Comparison of ENCODE assay signal across 22 cellular contexts in genomic region chr3:50374363-50375108, GRCh38. TPM values are rescaled to one million over a fixed set of nuclear protein-coding genes. Genes with fewer than 3 reads are reported as not detected.
DNase-seq lines count a peak whose midpoint lies in the region; ATAC-seq, FAIRE-seq and TF ChIP-seq lines count a peak whose summit lies in the region.
"Had no signal": no experiment of that assay in that cellular context is flagged by ENCODE, and none has a peak within 500 bp of the region (broad histone marks: within the 10 kb centered on the region; RNA-seq: fewer than 3 reads in every experiment).

No MANE protein-coding gene starts in this region.

- peak overlapping the region; percentile 71; the same call in 1 of the 2 replicates for H3K18ac ChIP-seq in H1 (ENCODE audit: extremely low read depth, low read length)

- H3K27ac Mint-ChIP-seq in activated T-cell treated with anti-CD3 and anti-CD28 coated beads, Interleukin-2, amount 50 U/mL, for 72 hours, result no peak overlapping the region
- H3K27ac Mint-ChIP-seq: CD8-positive, alpha-beta memory T cell had no signal

- no peaks in the 10 kb centered on the region for H3K79me2 ChIP-seq in SK-N-SH (ENCODE audit: insufficient read depth)
- H3K79me2 ChIP-seq in Karpas-422 (ENCODE audit: low read length), result no peaks in the 10 kb centered on the region
- no peaks in the 10 kb centered on the region for H3K79me2 ChIP-seq in H1 (ENCODE audit: control insufficient read depth in 1 of 2, insufficient read depth in 2 of 2, low read length in 2 of 2)

- no peaks in the 10 kb centered on the region for H3K36me3 ChIP-seq in SK-N-SH (replicated peaks in 1 of 2; ENCODE audit: control insufficient read depth in 1 of 2, insufficient read depth in 2 of 2, low read length in 1 of 2)
- no peaks in the 10 kb centered on the region for H3K36me3 ChIP-seq in Karpas-422 (ENCODE audit: insufficient read depth, low read length)
- no peaks in the 10 kb centered on the region for H3K36me3 ChIP-seq in H1 (ENCODE audit: control insufficient read depth in 2 of 4, insufficient read depth in 4 of 4, low read length in 3 of 4)

- DNase-seq in SK-N-SH (peak; percentile 63), Karpas-422 (peak; percentile 32), H1 (ENCODE audit: low read depth in 1 of 2, low spot score in 2 of 2) (no peak), retina (peak; percentile 42), NCI-H524 (lab: John Stamatoyannopoulos, UW) (no peak)
- DNase-seq in activated T-cell treated with anti-CD3 and anti-CD28 coated beads, Interleukin-2, amount 50 U/mL, for 72 hours, result no peak
- no peak for DNase-seq in stimulated activated CD4-positive, alpha-beta T cell treated with anti-CD3 and anti-CD28 coated beads, Interleukin-15, amount 100 ng/mL, for 24 hours
- DNase-seq: Calu3; CD8-positive, alpha-beta memory T cell; NCI-H1105; NCI-H146; NCI-H2029; NCI-H226; NCI-H510A treated with DMSO at 0.1 percent for 48 hours; NCI-H774; SHP77 had no signal

- TF ChIP-seq CTCF in SK-N-SH (IDR thresholded peaks at IDR 0.05), result no peak
- no peak for TF ChIP-seq CTCF in H1 (IDR thresholded peaks at IDR 0.05; ENCODE audit: control extremely low read depth in 1 of 3, insufficient read depth in 1 of 3, low read depth in 1 of 3, low read length in 3 of 3)

- POLR2A ChIA-PET in SK-N-SH (lab: Yijun Ruan, JAX) (no interaction called here), H1 (lab: Charles Lee; ENCODE audit: partially characterized antibody) (interaction anchor here (0.7 to 1.4 kb wide), 7 partner anchors 9 to 195 kb away, joined by 3 to 4 read pairs (median 3); partner anchors contain the start of gene HEMK1)

- WGBS in SK-N-SH (ENCODE audit: low lambda C conversion rate), result 66% methylated on average over 5 of the region's 18 CpGs
- 82% methylated on average over 10 of the region's 18 CpGs; no CpG with 5 or more reads in 1 of the 2 experiments for WGBS in H1 (ENCODE audit: extremely low coverage in 1 of 2, insufficient coverage in 1 of 2, insufficient read length in 1 of 2, insufficient replicate concordance in 2 of 2, low coverage in 1 of 2, low lambda C conversion rate in 2 of 2, missing lambda C conversion rate in 1 of 2), 2 experiments

- H4K91ac ChIP-seq in H1 (replicated peaks; ENCODE audit: insufficient read length, low read length), result peak overlapping the region; percentile 91

- CTCF ChIA-PET in SK-N-SH (lab: Yijun Ruan, JAX) (interaction anchor here (0.9 to 3.7 kb wide), 9 partner anchors 10 to 175 kb away, joined by 3 to 24 read pairs (median 4); no protein-coding TSS in a partner anchor), H1 (lab: Charles Lee; ENCODE audit: partially characterized antibody) (interaction anchor here (1.0 to 3.0 kb wide), 10 partner anchors 11 to 175 kb away, joined by 3 to 12 read pairs (median 6); no protein-coding TSS in a partner anchor)

- no peaks in the 10 kb centered on the region for H3K9me2 ChIP-seq in SK-N-SH
- H3K9me2 ChIP-seq in Karpas-422 (replicated peaks; ENCODE audit: insufficient read depth, low read length), result no peaks in the 10 kb centered on the region

- peak overlapping the region in 1 of 2 experiments; percentile 100; a peak in 2 of 4 replicates for H3K27ac ChIP-seq in SK-N-SH (ENCODE audit: low read depth in 2 of 2, low read length in 1 of 2)
- no peak overlapping the region for H3K27ac ChIP-seq in Karpas-422 (ENCODE audit: low read length)
- H3K27ac ChIP-seq in H1 (ENCODE audit: low read depth, low read length), result no peak overlapping the region
- H3K27ac ChIP-seq: 22Rv1, C4-2B had no signal

- H3F3A ChIP-seq in SK-N-SH (replicated peaks; ENCODE audit: insufficient read depth), result no peaks in the 10 kb centered on the region

- H4K5ac ChIP-seq in H1 (ENCODE audit: insufficient read length, low read depth, low read length), result peak overlapping the region; percentile 12

- H4K8ac ChIP-seq in H1 (ENCODE audit: extremely low read depth, insufficient read depth, low read length), result 0 out of 2 replicates have a peak overlapping the region, but pooled peaks have one; percentile 57

- H3K4me2 ChIP-seq in SK-N-SH (no peak overlapping the region), Karpas-422 (ENCODE audit: low read depth, low read length, poor library complexity, severe bottlenecking) (no peak overlapping the region), H1 (ENCODE audit: insufficient read depth in 1 of 2, low read depth in 2 of 2, low read length in 2 of 2) (no peak overlapping the region)

- H2AFZ ChIP-seq in SK-N-SH (ENCODE audit: low read depth) (no peak overlapping the region), Karpas-422 (ENCODE audit: low read length) (no peak overlapping the region), H1 (ENCODE audit: low read length) (no peak overlapping the region)

- no peaks in the 10 kb centered on the region for H3K9me3 Mint-ChIP-seq in activated T-cell treated with anti-CD3 and anti-CD28 coated beads, Interleukin-2, amount 50 U/mL, for 72 hours
- H3K9me3 Mint-ChIP-seq: CD8-positive, alpha-beta memory T cell had no signal

- TF ChIP-seq POLR2A in H1 (IDR thresholded peaks at IDR 0.05; ENCODE audit: control extremely low read depth in 1 of 2, low read depth in 2 of 2, low read length in 2 of 2), result no peak

- no peaks in the 10 kb centered on the region for H3K27me3 Mint-ChIP-seq in activated T-cell treated with anti-CD3 and anti-CD28 coated beads, Interleukin-2, amount 50 U/mL, for 72 hours (ENCODE audit: low read depth)
- H3K27me3 Mint-ChIP-seq: CD8-positive, alpha-beta memory T cell had no signal

- H3K27me3 ChIP-seq in SK-N-SH (ENCODE audit: insufficient read depth) (no peaks in the 10 kb centered on the region), Karpas-422 (ENCODE audit: low read length) (no peaks in the 10 kb centered on the region), H1 (replicated peaks in 1 of 4; ENCODE audit: control insufficient read depth in 3 of 4, extremely low read depth in 1 of 4, insufficient read depth in 3 of 4, low read length in 3 of 4) (no peaks in the 10 kb centered on the region; a peak in 1 of 7 replicates)

- FAIRE-seq in H1 (lab: Jason Lieb, UNC), result no peak
- FAIRE-seq: G401.6, GM18507, K562 had no signal

- no peak overlapping the region; the same call in 1 of the 2 replicates for H2BK15ac ChIP-seq in H1 (ENCODE audit: low read length)

- H2BK5ac ChIP-seq in H1 (ENCODE audit: low read depth, low read length), result peak overlapping the region; percentile 16; the same call in 1 of the 2 replicates

- peak overlapping the region; percentile 54 for H3K56ac ChIP-seq in H1 (replicated peaks; ENCODE audit: insufficient read length, low read depth, low read length)

- peak overlapping the region; percentile 47; the same call in 1 of the 2 replicates for H2AK5ac ChIP-seq in H1 (ENCODE audit: low read depth, low read length)

- H4K20me1 ChIP-seq in SK-N-SH (ENCODE audit: insufficient read depth) (no peaks in the 10 kb centered on the region), Karpas-422 (ENCODE audit: insufficient read depth, low read depth, low read length) (no peaks in the 10 kb centered on the region), H1 (replicated peaks in 1 of 2; ENCODE audit: control insufficient read depth in 1 of 2, insufficient read depth in 2 of 2, low read length in 2 of 2) (peaks cover 2 to 4% of the 10 kb centered on the region in 2 experiments)

- no peak for ATAC-seq in SK-N-SH treated with all-trans-retinoic acid at 6 μM for 48 hours
- ATAC-seq in activated T-cell treated with anti-CD3 and anti-CD28 coated beads, Interleukin-2, amount 50 U/mL, for 72 hours (replicated peaks in 1 of 2), result no peak
- ATAC-seq: K562 had no signal

- H3K79me1 ChIP-seq in H1 (ENCODE audit: low read depth, low read length), result no peaks in the 10 kb centered on the region

- H3K23ac ChIP-seq in H1 (ENCODE audit: insufficient read length), result no peak overlapping the region

- no peak overlapping the region; a peak in 1 of 4 replicates for H3K4me3 ChIP-seq in SK-N-SH (ENCODE audit: low read depth in 2 of 2, low read length in 1 of 2)
- no peak overlapping the region for H3K4me3 ChIP-seq in Karpas-422 (ENCODE audit: low read length)
- H3K4me3 ChIP-seq in H1 (ENCODE audit: extremely low read depth in 1 of 4, insufficient read depth in 2 of 4, low read depth in 3 of 4, low read length in 4 of 4), result no peak overlapping the region
- H3K4me3 ChIP-seq: K562 had no signal

- H2BK12ac ChIP-seq in H1 (ENCODE audit: low read depth, low read length), result peak overlapping the region; percentile 90; the same call in 1 of the 2 replicates

- peaks cover 0 to 94% of the 10 kb centered on the region in 2 experiments; a peak in 2 of 4 replicates for H3K4me1 ChIP-seq in SK-N-SH (ENCODE audit: control insufficient read depth in 1 of 2, insufficient read depth in 2 of 2, low read depth in 1 of 2, low read length in 1 of 2)
- H3K4me1 ChIP-seq in Karpas-422 (ENCODE audit: low read length), result no peaks in the 10 kb centered on the region
- H3K4me1 ChIP-seq in H1 (replicated peaks in 1 of 4; ENCODE audit: control insufficient read depth in 3 of 4, insufficient read depth in 4 of 4, low read length in 3 of 4), result peaks cover 0 to 34% (median 22%) of the 10 kb centered on the region in 4 experiments; a peak in 6 of 7 replicates

- H2BK20ac ChIP-seq in H1 (ENCODE audit: low read length), result no peak overlapping the region

- peaks cover 7% of the 10 kb centered on the region for H3K4me1 Mint-ChIP-seq in activated T-cell treated with anti-CD3 and anti-CD28 coated beads, Interleukin-2, amount 50 U/mL, for 72 hours (ENCODE audit: low read depth)

- no peak overlapping the region for H3K4me3 Mint-ChIP-seq in activated T-cell treated with anti-CD3 and anti-CD28 coated beads, Interleukin-2, amount 50 U/mL, for 72 hours
- H3K4me3 Mint-ChIP-seq: CD8-positive, alpha-beta memory T cell had no signal

- peak overlapping the region; percentile 38 for H2BK120ac ChIP-seq in H1 (replicated peaks; ENCODE audit: low read depth, low read length)

- peak overlapping the region; percentile 85 for H3K4ac ChIP-seq in H1 (replicated peaks; ENCODE audit: insufficient read length, low read depth, low read length)

- H3K23me2 ChIP-seq in H1 (ENCODE audit: low read depth, low read length), result 0 out of 2 replicates have a peak, but pooled peaks cover 2% of the 10 kb centered on the region

- H3K9me3 ChIP-seq in SK-N-SH (no peaks in the 10 kb centered on the region), Karpas-422 (ENCODE audit: low read length) (no peaks in the 10 kb centered on the region), H1 (ENCODE audit: insufficient read depth in 2 of 2, low read depth in 1 of 2, low read length in 1 of 2) (no peaks in the 10 kb centered on the region)

- H3K9ac ChIP-seq in SK-N-SH (no peak overlapping the region), Karpas-422 (ENCODE audit: low read length) (no peak overlapping the region), H1 (replicated peaks in 1 of 4; ENCODE audit: extremely low read depth in 1 of 4, low read depth in 3 of 4, low read length in 3 of 4) (no peak overlapping the region)

- H3K36me3 Mint-ChIP-seq in activated T-cell treated with anti-CD3 and anti-CD28 coated beads, Interleukin-2, amount 50 U/mL, for 72 hours (ENCODE audit: insufficient read depth in 2 of 2), result no peaks in the 10 kb centered on the region
- H3K36me3 Mint-ChIP-seq: CD8-positive, alpha-beta memory T cell had no signal

- TF ChIP-seq RAD21 in SK-N-SH (IDR thresholded peaks at IDR 0.05; ENCODE audit: low read length) (no peak), H1 (IDR thresholded peaks at IDR 0.05 in 1 of 2, conservative IDR thresholded peaks at IDR 0.05 in 1 of 2; ENCODE audit: low read depth in 2 of 2, low read length in 2 of 2) (no peak)

- H3K14ac ChIP-seq in H1 (ENCODE audit: insufficient read length), result no peak overlapping the region

- TF ChIP-seq EP300 in SK-N-SH (IDR thresholded peaks at IDR 0.05; ENCODE audit: borderline replicate concordance in 1 of 2, low read depth in 1 of 2, low read length in 1 of 2) (no peak), H1 (IDR thresholded peaks at IDR 0.05; ENCODE audit: borderline replicate concordance in 1 of 2, low read depth in 2 of 2, low read length in 2 of 2) (no peak)

RNA-seq across cellular contexts. Expression of gene TMEM115, which starts 15.2 kb away (rescaled TPM):
- 47.8 and 49.2 TPM in 2 replicates for polyA plus RNA-seq in SK-N-SH (2012; rRNA removed)
- 20.4 and 34.9 TPM in 2 replicates for polyA plus RNA-seq in SK-N-SH (2012; cell fraction: cytosol; rRNA removed)
- 33.8 and 42.1 TPM in 2 replicates for polyA plus RNA-seq in SK-N-SH (2012; cell fraction: nucleus; rRNA removed)
- total RNA-seq in Karpas-422 (2014; rRNA removed; shearing (Covaris generic); ENCODE audit: low replicate concordance), result 13.8 and 25.8 TPM in 2 replicates
- 25.3 and 25.4 TPM in 2 replicates for total RNA-seq in H1 (2021; fragmentation: NEBNext Ultra II Directional; extraction: Animal tissue kit (Norgen Biotek cat#: 25700))
- 32.4 and 41.9 TPM in 2 replicates for polyA plus RNA-seq in H1 (2011; rRNA removed)
- 28.3 TPM for polyA plus RNA-seq in H1 (2011; cell fraction: cytosol; rRNA removed)
- 26.5 TPM for polyA plus RNA-seq in H1 (2011; cell fraction: nucleus; rRNA removed)
- 14.1 to 22.1 TPM (median 19.9 TPM) in 4 replicates for polyA plus RNA-seq in H1 (2012, experiment 1 of 2)
- 26.6 TPM for polyA plus RNA-seq in H1 (2012, experiment 2 of 2)
- 38.1 TPM for polyA plus RNA-seq in H1 (2013, experiment 1 of 2)
- polyA plus RNA-seq in H1 (2013, experiment 2 of 2), result 41.2 TPM
- polyA minus RNA-seq in H1 (2011; rRNA and poly(A)+ RNA removed), result 18.7 and 24.3 TPM in 2 replicates
- polyA minus RNA-seq in H1 (2011; cell fraction: cytosol; rRNA and poly(A)+ RNA removed), result 20.0 TPM
- polyA minus RNA-seq in H1 (2011; cell fraction: nucleus; rRNA and poly(A)+ RNA removed), result 14.9 TPM
- total RNA-seq in activated T-cell treated with anti-CD3 and anti-CD28 coated beads, Interleukin-2, amount 50 U/mL, for 72 hours, result 10 to 100 TPM; 21.5 to 22.6 TPM

RNA-seq across cellular contexts. Expression of gene CYB561D2, which starts 23.9 kb away (rescaled TPM):
- polyA plus RNA-seq in SK-N-SH (2012; rRNA removed), result 40.7 and 46.5 TPM in 2 replicates
- 22.5 and 32.0 TPM in 2 replicates for polyA plus RNA-seq in SK-N-SH (2012; cell fraction: cytosol; rRNA removed)
- 59.4 and 69.3 TPM in 2 replicates for polyA plus RNA-seq in SK-N-SH (2012; cell fraction: nucleus; rRNA removed)
- total RNA-seq in Karpas-422 (2014; rRNA removed; shearing (Covaris generic); ENCODE audit: low replicate concordance), result 32.5 and 35.0 TPM in 2 replicates
- 9.8 and 9.9 TPM in 2 replicates for total RNA-seq in H1 (2021; fragmentation: NEBNext Ultra II Directional; extraction: Animal tissue kit (Norgen Biotek cat#: 25700))
- 34.0 and 34.5 TPM in 2 replicates for polyA plus RNA-seq in H1 (2011; rRNA removed)
- 22.8 TPM for polyA plus RNA-seq in H1 (2011; cell fraction: cytosol; rRNA removed)
- 24.8 TPM for polyA plus RNA-seq in H1 (2011; cell fraction: nucleus; rRNA removed)
- 10.0 to 19.4 TPM (median 15.1 TPM) in 4 replicates for polyA plus RNA-seq in H1 (2012, experiment 1 of 2)
- polyA plus RNA-seq in H1 (2012, experiment 2 of 2), result 22.1 TPM
- polyA plus RNA-seq in H1 (2013, experiment 1 of 2), result 11.8 TPM
- 12.9 TPM for polyA plus RNA-seq in H1 (2013, experiment 2 of 2)
- 9.2 and 14.0 TPM in 2 replicates for polyA minus RNA-seq in H1 (2011; rRNA and poly(A)+ RNA removed)
- 6.3 TPM for polyA minus RNA-seq in H1 (2011; cell fraction: cytosol; rRNA and poly(A)+ RNA removed)
- 7.3 TPM for polyA minus RNA-seq in H1 (2011; cell fraction: nucleus; rRNA and poly(A)+ RNA removed)
- total RNA-seq in activated T-cell treated with anti-CD3 and anti-CD28 coated beads, Interleukin-2, amount 50 U/mL, for 72 hours, result 10 to 100 TPM; 16.1 to 17.0 TPM

RNA-seq across cellular contexts. Expression of gene NPRL2, which starts 24.0 kb away (rescaled TPM):
- polyA plus RNA-seq in SK-N-SH (2012; rRNA removed) (43.6 and 56.2 TPM in 2 replicates), H1 (2011; rRNA removed) (51.4 and 52.3 TPM in 2 replicates)
- polyA plus RNA-seq in SK-N-SH (2012; cell fraction: cytosol; rRNA removed), result 23.0 and 30.4 TPM in 2 replicates
- polyA plus RNA-seq in SK-N-SH (2012; cell fraction: nucleus; rRNA removed), result 124 and 132 TPM in 2 replicates
- total RNA-seq in Karpas-422 (2014; rRNA removed; shearing (Covaris generic); ENCODE audit: low replicate concordance), result 51.2 and 71.1 TPM in 2 replicates
- total RNA-seq in H1 (2021; fragmentation: NEBNext Ultra II Directional; extraction: Animal tissue kit (Norgen Biotek cat#: 25700)), result 25.0 and 28.4 TPM in 2 replicates
- 53.3 TPM for polyA plus RNA-seq in H1 (2011; cell fraction: cytosol; rRNA removed)
- polyA plus RNA-seq in H1 (2011; cell fraction: nucleus; rRNA removed), result 91.8 TPM
- 18.1 to 35.5 TPM (median 31.5 TPM) in 4 replicates for polyA plus RNA-seq in H1 (2012, experiment 1 of 2)
- 26.4 TPM for polyA plus RNA-seq in H1 (2012, experiment 2 of 2)
- 14.6 TPM for polyA plus RNA-seq in H1 (2013, experiment 1 of 2)
- polyA plus RNA-seq in H1 (2013, experiment 2 of 2), result 13.2 TPM
- 54.5 and 61.1 TPM in 2 replicates for polyA minus RNA-seq in H1 (2011; rRNA and poly(A)+ RNA removed)
- 13.8 TPM for polyA minus RNA-seq in H1 (2011; cell fraction: cytosol; rRNA and poly(A)+ RNA removed)
- 20.9 TPM for polyA minus RNA-seq in H1 (2011; cell fraction: nucleus; rRNA and poly(A)+ RNA removed)
- 10 to 100 TPM; 46.0 to 46.4 TPM for total RNA-seq in activated T-cell treated with anti-CD3 and anti-CD28 coated beads, Interleukin-2, amount 50 U/mL, for 72 hours

RNA-seq across cellular contexts. Expression of gene ZMYND10, which starts 29.0 kb away (rescaled TPM):
- 0.83 and 0.95 TPM in 2 replicates for polyA plus RNA-seq in SK-N-SH (2012; rRNA removed)
- polyA plus RNA-seq in SK-N-SH (2012; cell fraction: cytosol; rRNA removed), result 0.33 and 0.73 TPM in 2 replicates
- polyA plus RNA-seq in SK-N-SH (2012; cell fraction: nucleus; rRNA removed), result 4.2 and 8.1 TPM in 2 replicates
- 1.3 and 1.4 TPM in 2 replicates for total RNA-seq in Karpas-422 (2014; rRNA removed; shearing (Covaris generic); ENCODE audit: low replicate concordance)
- 0.54 and 0.56 TPM in 2 replicates for total RNA-seq in H1 (2021; fragmentation: NEBNext Ultra II Directional; extraction: Animal tissue kit (Norgen Biotek cat#: 25700))
- 0.79 and 0.93 TPM in 2 replicates for polyA plus RNA-seq in H1 (2011; rRNA removed)
- polyA plus RNA-seq in H1 (2011; cell fraction: cytosol; rRNA removed), result 0.96 TPM
- polyA plus RNA-seq in H1 (2011; cell fraction: nucleus; rRNA removed), result 2.1 TPM
- polyA plus RNA-seq in H1 (2012, experiment 1 of 2), result 0.18 to 0.96 TPM (median 0.41 TPM) in 4 replicates
- 0.20 TPM for polyA plus RNA-seq in H1 (2012, experiment 2 of 2)
- 0.67 TPM for polyA plus RNA-seq in H1 (2013, experiment 1 of 2)
- polyA plus RNA-seq in H1 (2013, experiment 2 of 2), result 0.40 TPM
- polyA minus RNA-seq in H1 (2011; rRNA and poly(A)+ RNA removed), result 0.32 TPM in 2 replicates
- polyA minus RNA-seq in H1 (2011; cell fraction: cytosol; rRNA and poly(A)+ RNA removed), result not detected
- polyA minus RNA-seq in H1 (2011; cell fraction: nucleus; rRNA and poly(A)+ RNA removed), result 0.50 TPM
- 1 to 10 TPM; 1.2 TPM for total RNA-seq in activated T-cell treated with anti-CD3 and anti-CD28 coated beads, Interleukin-2, amount 50 U/mL, for 72 hours

RNA-seq across cellular contexts. Expression of gene RASSF1, which starts 33.9 kb away (rescaled TPM):
- polyA plus RNA-seq in SK-N-SH (2012; rRNA removed) (28.1 and 32.3 TPM in 2 replicates), H1 (2011; rRNA removed) (15.7 and 15.9 TPM in 2 replicates)
- 19.1 and 27.8 TPM in 2 replicates for polyA plus RNA-seq in SK-N-SH (2012; cell fraction: cytosol; rRNA removed)
- 34.1 and 37.0 TPM in 2 replicates for polyA plus RNA-seq in SK-N-SH (2012; cell fraction: nucleus; rRNA removed)
- 33.3 and 69.4 TPM in 2 replicates for total RNA-seq in Karpas-422 (2014; rRNA removed; shearing (Covaris generic); ENCODE audit: low replicate concordance)
- 10.3 and 11.2 TPM in 2 replicates for total RNA-seq in H1 (2021; fragmentation: NEBNext Ultra II Directional; extraction: Animal tissue kit (Norgen Biotek cat#: 25700))
- 20.5 TPM for polyA plus RNA-seq in H1 (2011; cell fraction: cytosol; rRNA removed)
- 22.6 TPM for polyA plus RNA-seq in H1 (2011; cell fraction: nucleus; rRNA removed)
- 12.1 to 16.1 TPM (median 13.6 TPM) in 4 replicates for polyA plus RNA-seq in H1 (2012, experiment 1 of 2)
- polyA plus RNA-seq in H1 (2012, experiment 2 of 2), result 7.0 TPM
- 7.7 TPM for polyA plus RNA-seq in H1 (2013, experiment 1 of 2)
- 7.1 TPM for polyA plus RNA-seq in H1 (2013, experiment 2 of 2)
- polyA minus RNA-seq in H1 (2011; rRNA and poly(A)+ RNA removed), result 4.5 and 5.8 TPM in 2 replicates
- polyA minus RNA-seq in H1 (2011; cell fraction: cytosol; rRNA and poly(A)+ RNA removed), result 2.0 TPM
- 10.0 TPM for polyA minus RNA-seq in H1 (2011; cell fraction: nucleus; rRNA and poly(A)+ RNA removed)
- total RNA-seq in activated T-cell treated with anti-CD3 and anti-CD28 coated beads, Interleukin-2, amount 50 U/mL, for 72 hours, result 10 to 100 TPM; 51.4 to 61.6 TPM

Comparison
In these comparisons a context has a peak if more than half of its experiments do, and no peak if none do; other contexts are left out.
1. DNase-seq: peak in SK-N-SH (single experiment), Karpas-422 (single experiment) and retina (single experiment); none in H1 (0 of 2), activated T-cell treated with anti-CD3 and anti-CD28 coated beads, Interleukin-2, amount 50 U/mL, for 72 hours (0 of 2), NCI-H524 (0 of 2) and stimulated activated CD4-positive, alpha-beta T cell treated with anti-CD3 and anti-CD28 coated beads, Interleukin-15, amount 100 ng/mL, for 24 hours (single experiment).